In genomic region chr16:11977206-11978041, GRCh38 we compare ENCODE assay signal across 8 cellular contexts. TPM values are rescaled to one million over a fixed set of nuclear protein-coding genes. Genes with fewer than 3 reads are reported as not detected.
DNase-seq lines count a peak whose midpoint lies in the region; ATAC-seq and TF ChIP-seq lines count a peak whose summit lies in the region.

No MANE protein-coding gene starts in this region.

- ATAC-seq in upper lobe of left lung (ENCODE audit: low FRiP score in 2 of 2), result peak in 1 of 2 donors; percentile 87

- H3K27me3 ChIP-seq in OCI-LY3 (ENCODE audit: low read depth, low read length) (no peaks in the 10 kb centered on the region), upper lobe of left lung (no peaks in the 10 kb centered on the region)

- H3K4me2 ChIP-seq in OCI-LY3 (ENCODE audit: low read length), result peak overlapping the region; percentile 99

- intact Hi-C loops in posterior vena cava (cut with DNase I), result loop anchor here (2.0 to 10.0 kb wide), 2 partner anchors 65 to 87 kb away; no protein-coding TSS in a partner anchor

- no peak for TF ChIP-seq EP300 in upper lobe of left lung (IDR thresholded peaks at IDR 0.05)

- H2AFZ ChIP-seq in OCI-LY3 (ENCODE audit: low read depth, low read length), result no peak overlapping the region

- H3K4me3 ChIP-seq in OCI-LY3 (ENCODE audit: low read length) (peak overlapping the region; percentile 98), coronary artery (peak overlapping the region; percentile 86), upper lobe of left lung (peak overlapping the region; percentile 67 to 98 (median 91))

- TF ChIP-seq POLR2A in upper lobe of left lung (IDR thresholded peaks at IDR 0.05), result no peak

- H3K27ac ChIP-seq in OCI-LY3 (ENCODE audit: low read length) (peak overlapping the region; percentile 12; the same call in 1 of the 2 replicates), coronary artery (peak overlapping the region; percentile 71 to 86), upper lobe of left lung (peak overlapping the region; percentile 70 to 88 (median 83))

- peak overlapping the region; percentile 84 for H3K9ac ChIP-seq in OCI-LY3 (ENCODE audit: low read length)

- in situ Hi-C loops in G401 (cut with HindIII; ENCODE audit: low sequenced_read_pairs), result no loop called here

- H3K9me3 ChIP-seq in OCI-LY3 (ENCODE audit: insufficient read depth, low read length) (no peaks in the 10 kb centered on the region), upper lobe of left lung (no peaks in the 10 kb centered on the region)

- TF ChIP-seq CTCF in OCI-LY3 (IDR thresholded peaks at IDR 0.05; ENCODE audit: low read depth, low read length) (no peak), coronary artery (IDR thresholded peaks at IDR 0.05) (no peak), upper lobe of left lung (IDR thresholded peaks at IDR 0.05) (no peak)

- DNase-seq in G401 (ENCODE audit: low spot score) (peak; percentile 58), coronary artery (ENCODE audit: low spot score) (peak; percentile 74), lung microvascular endothelial cell (ENCODE audit: low read depth in 2 of 2) (peak; percentile 4 to 57), upper lobe of left lung (no peak), posterior vena cava (ENCODE audit: low spot score) (no peak), GM19238 (ENCODE audit: insufficient read length, low spot score) (no peak), NCI-H1930 (lab: John Stamatoyannopoulos, UW) (no peak)

- H4K20me1 ChIP-seq in OCI-LY3 (ENCODE audit: insufficient read depth, low read length), result no peaks in the 10 kb centered on the region

- H3K4me1 ChIP-seq in OCI-LY3 (ENCODE audit: low read length), result peaks cover 43% of the 10 kb centered on the region
- peaks cover 15 to 30% (median 25%) of the 10 kb centered on the region in 4 donors for H3K4me1 ChIP-seq in upper lobe of left lung

- 17 to 18% methylated on average over 15 of the region's 15 CpGs for WGBS in upper lobe of left lung, 2 donors

- H3K36me3 ChIP-seq in OCI-LY3 (replicated peaks; ENCODE audit: low read depth, low read length) (no peaks in the 10 kb centered on the region), upper lobe of left lung (no peaks in the 10 kb centered on the region)

- H3K79me2 ChIP-seq in OCI-LY3 (ENCODE audit: low read length), result peaks cover 49% of the 10 kb centered on the region

RNA-seq across cellular contexts. Expression of gene SNX29, which starts 0.9 kb away (rescaled TPM):
- 6.7 and 7.7 TPM in 2 replicates for total RNA-seq in G401 (2014; rRNA removed; shearing (Covaris generic))
- 6.8 and 7.5 TPM in 2 replicates for total RNA-seq in lung microvascular endothelial cell
- 10 to 100 TPM; 22.6 to 95.3 (median 42.2) TPM for total RNA-seq in upper lobe of left lung
- 10 to 100 TPM; 39.7 to 46.3 TPM for total RNA-seq in posterior vena cava

RNA-seq across cellular contexts. Expression of gene TNFRSF17, which starts 12.4 kb away (rescaled TPM):
- total RNA-seq in G401 (2014; rRNA removed; shearing (Covaris generic)), result not detected in 2 replicates
- total RNA-seq in lung microvascular endothelial cell (not detected in 2 replicates), upper lobe of left lung (1 to 10 TPM in 3 of 6 donors, not detected in 3; 1.6 to 2.9 (median 2.0) TPM), posterior vena cava (not detected)

RNA-seq across cellular contexts. Expression of gene NPIPB2, which starts 35.6 kb away (rescaled TPM):
- 0.43 and 0.47 TPM in 2 replicates for total RNA-seq in G401 (2014; rRNA removed; shearing (Covaris generic))
- total RNA-seq in lung microvascular endothelial cell (0.44 and 1.8 TPM in 2 replicates), upper lobe of left lung (10 to 100 TPM in 3 of 6 donors, 1 to 10 TPM in 3; 3.6 to 47.1 (median 9.0) TPM), posterior vena cava (10 to 100 TPM in 1 of 2 donors, 1 to 10 TPM in 1; 5.1 to 10.3 TPM)

Comparison
In these comparisons a context has a peak if more than half of its experiments do, and no peak if none do; other contexts are left out.
1. DNase-seq: peak in G401 (single experiment), coronary artery (single experiment) and lung microvascular endothelial cell (2 of 2); none in upper lobe of left lung (0 of 2), posterior vena cava (single experiment), GM19238 (single experiment) and NCI-H1930 (0 of 2).
2. H3K27ac ChIP-seq: peak in every context shown above with its lines; median percentile 83 in upper lobe of left lung; 78 in coronary artery; 12 in OCI-LY3.
3. Peak in every context shown above with its lines, with median percentiles within 50 percentile points of each other: H3K4me3 ChIP-seq.